1 cellular context compared by ENCODE assay signal in genomic region chr6:36566418-36566905, GRCh38.
TF ChIP-seq lines count a peak whose summit lies in the region.

No MANE protein-coding gene starts in this region.

TF ChIP-seq in HepG2, 621 proteins besides CTCF, POLR2A, EP300 and RAD21 (continued from another document and continues in another):
- TF ChIP-seq ZNF503 (CRISPR knock-in tag; IDR thresholded peaks at IDR 0.05) = no peak
- TF ChIP-seq ELF4 (CRISPR knock-in tag; IDR thresholded peaks at IDR 0.05; ENCODE audit: borderline replicate concordance) = peak; percentile 55; the same call in 1 of the 2 replicates
- no peak for TF ChIP-seq TAF15 (IDR thresholded peaks at IDR 0.05; ENCODE audit: low read depth, low read length, poor library complexity, severe bottlenecking)
- no peak for TF ChIP-seq ZBTB14 (CRISPR knock-in tag; IDR thresholded peaks at IDR 0.05)
- TF ChIP-seq ZNF660 (CRISPR knock-in tag; IDR thresholded peaks at IDR 0.05; ENCODE audit: borderline replicate concordance, low read depth) = no peak
- TF ChIP-seq IRF2 (CRISPR knock-in tag; IDR thresholded peaks at IDR 0.05) = peak; percentile 54; the same call in 1 of the 2 replicates
- no peak for TF ChIP-seq ATRX (CRISPR knock-in tag; IDR thresholded peaks at IDR 0.05; ENCODE audit: borderline replicate concordance)
- TF ChIP-seq MAF1 (CRISPR knock-in tag; IDR thresholded peaks at IDR 0.05; ENCODE audit: borderline replicate concordance) = no peak
- no peak for TF ChIP-seq NFKB2 (CRISPR knock-in tag; IDR thresholded peaks at IDR 0.05; ENCODE audit: borderline replicate concordance)
- 0 out of 2 replicates have a peak, but pooled peaks have one; percentile 38 for TF ChIP-seq BRCA1 (CRISPR knock-in tag; IDR thresholded peaks at IDR 0.05)
- TF ChIP-seq HMG20B (CRISPR knock-in tag; conservative IDR thresholded peaks at IDR 0.05) = peak; percentile 86; the same call in 1 of the 2 replicates
- TF ChIP-seq ZNF331 (CRISPR knock-in tag; IDR thresholded peaks at IDR 0.05) = peak; percentile 96
- TF ChIP-seq ZNF280D (CRISPR knock-in tag; IDR thresholded peaks at IDR 0.05) = no peak
- TF ChIP-seq MYPOP (CRISPR knock-in tag; IDR thresholded peaks at IDR 0.05) = 0 out of 2 replicates have a peak, but pooled peaks have one; percentile 25
- TF ChIP-seq POGZ (CRISPR knock-in tag; IDR thresholded peaks at IDR 0.05) = peak; percentile 89
- no peak for TF ChIP-seq ZNF33A (CRISPR knock-in tag; IDR thresholded peaks at IDR 0.05; ENCODE audit: borderline replicate concordance)
- TF ChIP-seq CENPBD1 (CRISPR knock-in tag; IDR thresholded peaks at IDR 0.05; ENCODE audit: borderline replicate concordance, low read depth) = no peak
- peak; percentile 40; the same call in 1 of the 2 replicates for TF ChIP-seq NFIC (IDR thresholded peaks at IDR 0.05; ENCODE audit: low read length)
- TF ChIP-seq TEAD3 (CRISPR knock-in tag; optimal IDR thresholded peaks at IDR 0.05; ENCODE audit: borderline replicate concordance) = peak; percentile 82
- peak; percentile 90 for TF ChIP-seq ZMYM4 (CRISPR knock-in tag; IDR thresholded peaks at IDR 0.05)
- no peak for TF ChIP-seq SOX6 (IDR thresholded peaks at IDR 0.05)
- peak; percentile 78 for TF ChIP-seq SOX6 (CRISPR knock-in tag; IDR thresholded peaks at IDR 0.05)
- no peak for TF ChIP-seq SRSF9 (IDR thresholded peaks at IDR 0.05; ENCODE audit: borderline replicate concordance, insufficient read depth, low read depth, low read length, poor library complexity, severe bottlenecking)
- peak; percentile 58; the same call in 1 of the 2 replicates for TF ChIP-seq ZNF121 (CRISPR knock-in tag; IDR thresholded peaks at IDR 0.05)
- TF ChIP-seq SKIL (CRISPR knock-in tag; IDR thresholded peaks at IDR 0.05; ENCODE audit: borderline replicate concordance) = no peak
- peak; percentile 66; the same call in 1 of the 2 replicates for TF ChIP-seq ARID4A (CRISPR knock-in tag; IDR thresholded peaks at IDR 0.05; ENCODE audit: borderline replicate concordance)
- no peak for TF ChIP-seq ONECUT2 (CRISPR knock-in tag; IDR thresholded peaks at IDR 0.05)
- TF ChIP-seq ZBTB4 (CRISPR knock-in tag; IDR thresholded peaks at IDR 0.05; ENCODE audit: borderline replicate concordance) = no peak
- TF ChIP-seq ZNF558 (CRISPR knock-in tag; IDR thresholded peaks at IDR 0.05; ENCODE audit: borderline replicate concordance) = no peak; the same call in 1 of the 2 replicates
- TF ChIP-seq SRY (CRISPR knock-in tag; IDR thresholded peaks at IDR 0.05) = no peak
- peak; percentile 85 for TF ChIP-seq FOXA3 (CRISPR knock-in tag; IDR thresholded peaks at IDR 0.05)
- no peak for TF ChIP-seq ZNF569 (CRISPR knock-in tag; IDR thresholded peaks at IDR 0.05; ENCODE audit: borderline replicate concordance)
- peak; percentile 96 for TF ChIP-seq RCOR2 (CRISPR knock-in tag; IDR thresholded peaks at IDR 0.05)
- TF ChIP-seq ZNF629 (CRISPR knock-in tag; conservative IDR thresholded peaks at IDR 0.05) = peak; percentile 67
- TF ChIP-seq ZNF224 (CRISPR knock-in tag; IDR thresholded peaks at IDR 0.05) = no peak
- peak; percentile 60 for TF ChIP-seq SKI (IDR thresholded peaks at IDR 0.05; ENCODE audit: partially characterized antibody)
- TF ChIP-seq SNAI1 (CRISPR knock-in tag; IDR thresholded peaks at IDR 0.05; ENCODE audit: borderline replicate concordance) = no peak
- TF ChIP-seq PBX3 (CRISPR knock-in tag; IDR thresholded peaks at IDR 0.05; ENCODE audit: borderline replicate concordance) = no peak
